Comparison of ENCODE assay signal across 1 cellular context in the genomic region with DNA sequence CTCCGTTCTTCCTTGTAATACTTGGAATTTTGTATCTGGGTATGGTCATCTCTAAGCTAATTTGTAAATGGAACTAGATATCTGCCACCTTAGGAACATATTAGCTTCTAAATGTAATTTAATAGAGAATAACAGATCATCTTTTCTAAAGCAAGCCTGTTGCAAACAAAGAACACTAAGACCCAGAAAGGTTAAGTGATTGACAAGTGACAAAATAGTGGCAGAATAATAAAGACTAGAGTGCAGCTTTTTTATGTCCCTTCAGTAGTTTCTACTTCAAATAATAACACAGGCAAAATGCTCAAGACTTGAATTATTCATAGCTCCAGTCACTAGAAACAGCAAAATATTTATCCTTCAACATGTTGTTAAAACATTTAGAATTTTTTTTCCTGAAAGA.
TF ChIP-seq lines count a peak whose summit lies in the region.

No MANE protein-coding gene starts in this region.

TF ChIP-seq in HCT116, 20 proteins besides CTCF, POLR2A, EP300 and RAD21 (continued from another document):
- TF ChIP-seq, protein P1, sequence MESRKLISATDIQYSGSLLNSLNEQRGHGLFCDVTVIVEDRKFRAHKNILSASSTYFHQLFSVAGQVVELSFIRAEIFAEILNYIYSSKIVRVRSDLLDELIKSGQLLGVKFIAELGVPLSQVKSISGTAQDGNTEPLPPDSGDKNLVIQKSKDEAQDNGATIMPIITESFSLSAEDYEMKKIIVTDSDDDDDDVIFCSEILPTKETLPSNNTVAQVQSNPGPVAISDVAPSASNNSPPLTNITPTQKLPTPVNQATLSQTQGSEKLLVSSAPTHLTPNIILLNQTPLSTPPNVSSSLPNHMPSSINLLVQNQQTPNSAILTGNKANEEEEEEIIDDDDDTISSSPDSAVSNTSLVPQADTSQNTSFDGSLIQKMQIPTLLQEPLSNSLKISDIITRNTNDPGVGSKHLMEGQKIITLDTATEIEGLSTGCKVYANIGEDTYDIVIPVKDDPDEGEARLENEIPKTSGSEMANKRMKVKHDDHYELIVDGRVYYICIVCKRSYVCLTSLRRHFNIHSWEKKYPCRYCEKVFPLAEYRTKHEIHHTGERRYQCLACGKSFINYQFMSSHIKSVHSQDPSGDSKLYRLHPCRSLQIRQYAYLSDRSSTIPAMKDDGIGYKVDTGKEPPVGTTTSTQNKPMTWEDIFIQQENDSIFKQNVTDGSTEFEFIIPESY (IDR thresholded peaks at IDR 0.05; ENCODE audit: extremely low read depth, insufficient replicate concordance, low read length), result no peak
- TF ChIP-seq EGR1 (IDR thresholded peaks at IDR 0.05; ENCODE audit: low read depth) (no peak), ELF1 (IDR thresholded peaks at IDR 0.05; ENCODE audit: borderline replicate concordance, low read depth) (no peak)
- TF ChIP-seq, protein P2, sequence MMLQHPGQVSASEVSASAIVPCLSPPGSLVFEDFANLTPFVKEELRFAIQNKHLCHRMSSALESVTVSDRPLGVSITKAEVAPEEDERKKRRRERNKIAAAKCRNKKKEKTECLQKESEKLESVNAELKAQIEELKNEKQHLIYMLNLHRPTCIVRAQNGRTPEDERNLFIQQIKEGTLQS (IDR thresholded peaks at IDR 0.05), result no peak
- TF ChIP-seq, protein P3, sequence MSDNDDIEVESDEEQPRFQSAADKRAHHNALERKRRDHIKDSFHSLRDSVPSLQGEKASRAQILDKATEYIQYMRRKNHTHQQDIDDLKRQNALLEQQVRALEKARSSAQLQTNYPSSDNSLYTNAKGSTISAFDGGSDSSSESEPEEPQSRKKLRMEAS (IDR thresholded peaks at IDR 0.05), result no peak
